9 cellular contexts compared by ENCODE assay signal in the genomic region with DNA sequence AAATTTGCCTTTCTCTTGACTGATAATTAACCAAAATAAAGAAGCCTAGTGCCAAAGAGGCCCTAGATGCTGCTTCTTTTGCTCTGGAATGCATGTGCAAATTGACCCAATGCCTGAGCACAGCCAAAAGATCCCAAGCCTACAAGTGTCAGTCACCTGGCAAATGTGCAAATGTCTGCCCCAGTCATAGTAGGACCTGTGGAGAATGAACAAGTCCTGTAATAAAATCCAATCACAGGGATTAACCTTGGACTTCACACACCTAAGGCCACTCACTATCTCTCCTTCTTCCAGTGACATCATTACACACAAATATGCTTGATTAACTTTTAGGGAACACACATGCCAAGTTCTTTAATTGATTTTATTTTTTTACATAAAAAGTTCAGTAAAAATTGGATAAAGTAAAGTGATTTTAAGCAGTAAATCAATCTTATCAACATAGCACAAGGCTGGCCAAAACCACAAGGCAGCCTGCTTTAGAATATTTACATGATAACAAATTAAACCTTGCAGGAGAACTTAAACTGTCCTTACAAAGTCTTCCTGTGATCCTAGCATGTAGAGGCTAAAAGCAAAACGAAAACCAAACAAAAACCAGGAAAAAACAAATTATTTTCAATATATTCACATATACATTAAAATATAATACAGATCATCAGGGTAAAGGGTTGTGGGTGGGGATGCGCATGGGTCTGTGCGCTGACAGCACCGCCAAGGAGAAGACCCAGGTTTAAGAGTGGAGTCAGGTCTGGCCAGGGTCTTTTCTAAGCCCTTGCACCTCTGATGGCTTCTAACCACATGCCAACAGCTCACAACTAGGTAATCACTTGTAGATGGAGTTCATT. TPM values are rescaled to one million over a fixed set of nuclear protein-coding genes. Genes with fewer than 3 reads are reported as not detected.
DNase-seq lines count a peak whose midpoint lies in the region; ATAC-seq lines count a peak whose summit lies in the region.
"Had no signal": no experiment of that assay in that cellular context is flagged by ENCODE, and none has a peak within 500 bp of the region (broad histone marks: within the 10 kb centered on the region; RNA-seq: fewer than 3 reads in every experiment).

No MANE protein-coding gene starts in this region.

- intact Hi-C loops in activated T-helper 1 cell treated with anti-CD3 and anti-CD28 coated beads, Interleukin-12 subunit alpha, Interleukin-12 subunit beta, Interleukin-2, Interleukin-4 antibody, amounts not matched to agents 30 ng/mL and 10 ng/mL and 1 ng/mL, durations not matched to agents 14 hours and 24 hours and 36 hours (cut with micrococcal nuclease): loop anchor here (5.0 kb wide), 1 partner anchor 266 kb away; a partner anchor contains a TSS
- intact Hi-C loops in left colon (cut with DNase I, micrococcal nuclease): no loop called here

- no peaks in the 10 kb centered on the region for H3K27me3 Mint-ChIP-seq in stimulated activated naive CD8-positive, alpha-beta T cell treated with anti-CD3 and anti-CD28 coated beads, Interleukin-15, Interleukin-2, amounts not matched to agents 100 ng/mL and 50 ng/mL, for 24 hours
- H3K27me3 Mint-ChIP-seq in stimulated activated naive CD8-positive, alpha-beta T cell treated with anti-CD3 and anti-CD28 coated beads, Interleukin-15, amount 100 ng/mL, for 72 hours: no peaks in the 10 kb centered on the region
- no peaks in the 10 kb centered on the region for H3K27me3 Mint-ChIP-seq in activated T-helper 1 cell treated with anti-CD3 and anti-CD28 coated beads, Interleukin-12 subunit alpha, Interleukin-12 subunit beta, Interleukin-2, Interleukin-4 antibody, amounts not matched to agents 30 ng/mL and 10 ng/mL and 1 ng/mL, durations not matched to agents 14 hours and 24 hours and 36 hours (ENCODE audit: insufficient read depth)

- peak overlapping the region; percentile 90 for H3K27ac Mint-ChIP-seq in stimulated activated naive CD8-positive, alpha-beta T cell treated with anti-CD3 and anti-CD28 coated beads, Interleukin-15, Interleukin-2, amounts not matched to agents 100 ng/mL and 50 ng/mL, for 24 hours
- no peak overlapping the region for H3K27ac Mint-ChIP-seq in stimulated activated naive CD8-positive, alpha-beta T cell treated with anti-CD3 and anti-CD28 coated beads, Interleukin-15, amount 100 ng/mL, for 72 hours
- H3K27ac Mint-ChIP-seq in activated T-helper 1 cell treated with anti-CD3 and anti-CD28 coated beads, Interleukin-12 subunit alpha, Interleukin-12 subunit beta, Interleukin-2, Interleukin-4 antibody, amounts not matched to agents 30 ng/mL and 10 ng/mL and 1 ng/mL, durations not matched to agents 14 hours and 24 hours and 36 hours: peak overlapping the region; percentile 87

- H3K9me3 Mint-ChIP-seq in stimulated activated naive CD8-positive, alpha-beta T cell treated with anti-CD3 and anti-CD28 coated beads, Interleukin-15, Interleukin-2, amounts not matched to agents 100 ng/mL and 50 ng/mL, for 24 hours: no peaks in the 10 kb centered on the region
- no peaks in the 10 kb centered on the region for H3K9me3 Mint-ChIP-seq in stimulated activated naive CD8-positive, alpha-beta T cell treated with anti-CD3 and anti-CD28 coated beads, Interleukin-15, amount 100 ng/mL, for 72 hours
- no peaks in the 10 kb centered on the region for H3K9me3 Mint-ChIP-seq in activated T-helper 1 cell treated with anti-CD3 and anti-CD28 coated beads, Interleukin-12 subunit alpha, Interleukin-12 subunit beta, Interleukin-2, Interleukin-4 antibody, amounts not matched to agents 30 ng/mL and 10 ng/mL and 1 ng/mL, durations not matched to agents 14 hours and 24 hours and 36 hours

- ATAC-seq in stimulated activated naive CD8-positive, alpha-beta T cell treated with anti-CD3 and anti-CD28 coated beads, Interleukin-15, amount 100 ng/mL, for 72 hours: no peak
- ATAC-seq in left colon (peak; percentile 49), GM18498 (IDR thresholded peaks at IDR 0.05; ENCODE audit: unreplicated experiment) (no peak), GM21367 (IDR thresholded peaks at IDR 0.05; ENCODE audit: unreplicated experiment) (no peak)

- H3K4me3 Mint-ChIP-seq in stimulated activated naive CD8-positive, alpha-beta T cell treated with anti-CD3 and anti-CD28 coated beads, Interleukin-15, Interleukin-2, amounts not matched to agents 100 ng/mL and 50 ng/mL, for 24 hours: no peak overlapping the region
- H3K4me3 Mint-ChIP-seq in stimulated activated naive CD8-positive, alpha-beta T cell treated with anti-CD3 and anti-CD28 coated beads, Interleukin-15, amount 100 ng/mL, for 72 hours: peak overlapping the region in 1 of 2 donors; percentile 82
- no peak overlapping the region for H3K4me3 Mint-ChIP-seq in activated T-helper 1 cell treated with anti-CD3 and anti-CD28 coated beads, Interleukin-12 subunit alpha, Interleukin-12 subunit beta, Interleukin-2, Interleukin-4 antibody, amounts not matched to agents 30 ng/mL and 10 ng/mL and 1 ng/mL, durations not matched to agents 14 hours and 24 hours and 36 hours

- no peak for DNase-seq in stimulated activated naive CD8-positive, alpha-beta T cell treated with anti-CD3 and anti-CD28 coated beads, Interleukin-15, amount 100 ng/mL, for 72 hours
- no peak for DNase-seq in activated T-helper 1 cell treated with anti-CD3 and anti-CD28 coated beads, Interleukin-12 subunit alpha, Interleukin-12 subunit beta, Interleukin-2, Interleukin-4 antibody, amounts not matched to agents 30 ng/mL and 10 ng/mL and 1 ng/mL, durations not matched to agents 14 hours and 24 hours and 36 hours (ENCODE audit: low spot score)
- DNase-seq in left colon (no peak), Kasumi-1 (lab: John Stamatoyannopoulos, UW) (no peak)
- DNase-seq in stimulated activated CD4-positive, alpha-beta T cell treated with anti-CD3 and anti-CD28 coated beads, Interleukin-1b, Interleukin-23, amount 100 ng/mL, for 48 hours: no peak
- DNase-seq: NCI-H187 treated with DMSO at 0.1 percent for 48 hours had no signal

- H3K4me1 Mint-ChIP-seq in stimulated activated naive CD8-positive, alpha-beta T cell treated with anti-CD3 and anti-CD28 coated beads, Interleukin-15, Interleukin-2, amounts not matched to agents 100 ng/mL and 50 ng/mL, for 24 hours (ENCODE audit: low read depth): peaks cover 54% of the 10 kb centered on the region
- H3K4me1 Mint-ChIP-seq in stimulated activated naive CD8-positive, alpha-beta T cell treated with anti-CD3 and anti-CD28 coated beads, Interleukin-15, amount 100 ng/mL, for 72 hours: peaks cover 71% of the 10 kb centered on the region
- H3K4me1 Mint-ChIP-seq in activated T-helper 1 cell treated with anti-CD3 and anti-CD28 coated beads, Interleukin-12 subunit alpha, Interleukin-12 subunit beta, Interleukin-2, Interleukin-4 antibody, amounts not matched to agents 30 ng/mL and 10 ng/mL and 1 ng/mL, durations not matched to agents 14 hours and 24 hours and 36 hours (ENCODE audit: low read depth): peaks cover 64% of the 10 kb centered on the region

- H3K36me3 Mint-ChIP-seq in stimulated activated naive CD8-positive, alpha-beta T cell treated with anti-CD3 and anti-CD28 coated beads, Interleukin-15, Interleukin-2, amounts not matched to agents 100 ng/mL and 50 ng/mL, for 24 hours (ENCODE audit: low read depth): peaks cover 32% of the 10 kb centered on the region
- H3K36me3 Mint-ChIP-seq in activated T-helper 1 cell treated with anti-CD3 and anti-CD28 coated beads, Interleukin-12 subunit alpha, Interleukin-12 subunit beta, Interleukin-2, Interleukin-4 antibody, amounts not matched to agents 30 ng/mL and 10 ng/mL and 1 ng/mL, durations not matched to agents 14 hours and 24 hours and 36 hours (ENCODE audit: low read depth): peaks cover 39% of the 10 kb centered on the region

RNA-seq across cellular contexts. Expression of a gene that starts 36.8 kb away (rescaled TPM):
- total RNA-seq in activated T-helper 1 cell treated with anti-CD3 and anti-CD28 coated beads, Interleukin-12 subunit alpha, Interleukin-12 subunit beta, Interleukin-2, Interleukin-4 antibody, amounts not matched to agents 30 ng/mL and 10 ng/mL and 1 ng/mL, durations not matched to agents 14 hours and 24 hours and 36 hours: 118 and 119 TPM in 2 replicates
- total RNA-seq in left colon: 10 to 100 TPM; 51.4 to 98.1 TPM

RNA-seq across cellular contexts. Expression of a gene that starts 39.8 kb away (rescaled TPM):
- 68.7 and 69.1 TPM in 2 replicates for total RNA-seq in activated T-helper 1 cell treated with anti-CD3 and anti-CD28 coated beads, Interleukin-12 subunit alpha, Interleukin-12 subunit beta, Interleukin-2, Interleukin-4 antibody, amounts not matched to agents 30 ng/mL and 10 ng/mL and 1 ng/mL, durations not matched to agents 14 hours and 24 hours and 36 hours
- total RNA-seq in left colon: 10 to 100 TPM; 40.0 to 54.4 TPM

Comparison
In these comparisons a context has a peak if more than half of its experiments do, and no peak if none do; other contexts are left out.
1. H3K27ac Mint-ChIP-seq: peak in stimulated activated naive CD8-positive, alpha-beta T cell treated with anti-CD3 and anti-CD28 coated beads, Interleukin-15, Interleukin-2, amounts not matched to agents 100 ng/mL and 50 ng/mL, for 24 hours (single experiment) and activated T-helper 1 cell treated with anti-CD3 and anti-CD28 coated beads, Interleukin-12 subunit alpha, Interleukin-12 subunit beta, Interleukin-2, Interleukin-4 antibody, amounts not matched to agents 30 ng/mL and 10 ng/mL and 1 ng/mL, durations not matched to agents 14 hours and 24 hours and 36 hours (single experiment); none in stimulated activated naive CD8-positive, alpha-beta T cell treated with anti-CD3 and anti-CD28 coated beads, Interleukin-15, amount 100 ng/mL, for 72 hours (0 of 2).